In the genomic region with DNA sequence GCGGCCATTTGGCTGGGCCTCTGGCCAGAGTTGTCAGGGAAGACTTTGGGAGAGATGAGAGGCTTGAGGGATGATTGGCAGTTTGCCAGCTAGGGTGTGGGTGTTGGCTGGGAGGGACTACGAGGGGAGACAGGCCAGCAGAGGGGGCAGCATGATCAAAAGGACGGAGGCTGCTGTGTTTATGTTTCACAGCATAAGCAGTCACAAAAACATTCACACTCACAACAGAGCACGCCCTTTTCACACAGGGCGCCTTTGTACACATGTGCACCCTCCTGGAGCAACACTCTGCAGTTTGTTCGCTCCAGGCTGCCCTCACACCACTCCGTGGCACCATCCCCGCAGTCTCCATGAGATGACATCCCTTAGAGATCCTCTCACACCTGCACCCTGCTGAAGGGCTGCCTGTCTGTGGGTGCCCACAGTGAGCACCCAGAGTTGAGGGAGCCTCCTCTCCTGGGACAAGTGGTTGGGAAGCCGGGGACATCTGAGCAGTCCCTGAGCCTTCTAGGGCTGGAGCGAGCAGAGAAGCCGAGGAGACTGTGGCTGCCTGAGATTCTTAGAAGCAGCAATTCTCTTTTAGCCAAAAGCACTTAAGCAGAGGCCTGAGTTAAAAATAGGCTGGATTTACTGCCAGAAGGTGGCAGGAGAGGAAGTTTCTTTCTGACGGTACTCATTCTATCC, we compare ENCODE assay signal across 8 cellular contexts. TPM values are rescaled to one million over a fixed set of nuclear protein-coding genes. Genes with fewer than 3 reads are reported as not detected.
DNase-seq lines count a peak whose midpoint lies in the region; ATAC-seq, FAIRE-seq and TF ChIP-seq lines count a peak whose summit lies in the region.

No MANE protein-coding gene starts in this region.

- ATAC-seq in pancreas, result peak; percentile 25 to 68 (median 60)
- no peak for ATAC-seq in HG02840 (IDR thresholded peaks at IDR 0.05; ENCODE audit: low FRiP score, unreplicated experiment)
- no peak for ATAC-seq in GM19395 (IDR thresholded peaks at IDR 0.05; ENCODE audit: unreplicated experiment)

- no peak overlapping the region for H3K27ac ChIP-seq in MM.1S (ENCODE audit: low read length)
- H3K27ac ChIP-seq in pancreas, result no peak overlapping the region

- H3K4me3 ChIP-seq in MM.1S (ENCODE audit: low read length) (no peak overlapping the region), fibroblast of pulmonary artery (replicated peaks; ENCODE audit: low read depth, low read length) (no peak overlapping the region), pancreas (no peak overlapping the region)

- H3K36me3 ChIP-seq in MM.1S (replicated peaks; ENCODE audit: insufficient read depth, low read length), result no peaks in the 10 kb centered on the region
- H3K36me3 ChIP-seq in pancreas, result no peaks in the 10 kb centered on the region

- H3K4me2 ChIP-seq in MM.1S (ENCODE audit: low read depth, low read length), result no peak overlapping the region

- 32 to 38% methylated on average over 12 of the region's 12 CpGs for WGBS in pancreas, 2 donors

- DNase-seq in DMS 273 treated with DMSO at 0.1 percent for 48 hours (lab: John Stamatoyannopoulos, UW) (peak; percentile 62), MM.1S (peak; percentile 49), SK-MEL-5 (ENCODE audit: low read depth, low spot score) (peak; percentile 81), fibroblast of pulmonary artery (ENCODE audit: low read depth) (peak; percentile 68), pancreas (peak in 3 of 6 donors; percentile 29 to 46 (median 41))
- no peak for DNase-seq in activated CD8-positive, alpha-beta memory T cell treated with anti-CD3 and anti-CD28 coated beads for 24 hours

- FAIRE-seq in pancreas (lab: Jason Lieb, UNC), result no peak

- H3K27me3 ChIP-seq in MM.1S (replicated peaks; ENCODE audit: insufficient read depth, low read length) (peaks cover 26% of the 10 kb centered on the region), pancreas (no peaks in the 10 kb centered on the region)

- in situ Hi-C loops in SK-MEL-5 (cut with HindIII; ENCODE audit: low pct_unique_long_range_greater_than_20kb, low sequenced_read_pairs), result no loop called here

- peak overlapping the region; percentile 16; the same call in 1 of the 2 replicates for H2AFZ ChIP-seq in MM.1S (ENCODE audit: low read length)

- no peaks in the 10 kb centered on the region for H3K79me2 ChIP-seq in MM.1S (ENCODE audit: low read length)

- no peaks in the 10 kb centered on the region for H4K20me1 ChIP-seq in MM.1S (ENCODE audit: insufficient read depth, low read length)

- TF ChIP-seq CTCF in MM.1S (IDR thresholded peaks at IDR 0.05; ENCODE audit: low read length) (peak; percentile 52), fibroblast of pulmonary artery (IDR thresholded peaks at IDR 0.05; ENCODE audit: low read length, missing control alignments) (peak; percentile 54), pancreas (IDR thresholded peaks at IDR 0.05) (peak in 3 of 4 donors; percentile 14 to 23 (median 15))

- no peaks in the 10 kb centered on the region for H3F3A ChIP-seq in MM.1S (ENCODE audit: insufficient read depth, low read length)

- H3K4me1 ChIP-seq in MM.1S (ENCODE audit: low read length), result peaks cover 19% of the 10 kb centered on the region
- H3K4me1 ChIP-seq in pancreas, result peaks cover 0 to 4% (median 0%) of the 10 kb centered on the region in 3 donors

- intact Hi-C loops in pancreas (cut with DNase I), result loop anchor here in 1 of 3 donors (5.0 kb wide), 1 partner anchor 73 kb away; no protein-coding TSS in a partner anchor

- no peak overlapping the region for H3K9ac ChIP-seq in MM.1S (ENCODE audit: low read length)

- H3K9me2 ChIP-seq in MM.1S (replicated peaks; ENCODE audit: insufficient read depth, low read length), result no peaks in the 10 kb centered on the region

- no peaks in the 10 kb centered on the region for H3K9me3 ChIP-seq in MM.1S (replicated peaks; ENCODE audit: insufficient read depth, low read length)
- no peaks in the 10 kb centered on the region for H3K9me3 ChIP-seq in pancreas

RNA-seq across cellular contexts. Expression of a gene that starts 15.4 kb away (rescaled TPM):
- total RNA-seq in SK-MEL-5 (2014; rRNA removed; shearing (Covaris generic)), result 6.6 and 8.2 TPM in 2 replicates
- 6.1 and 10.2 TPM in 2 replicates for polyA plus RNA-seq in SK-MEL-5 (2015; cell fraction: cytosol; rRNA removed)
- 9.8 and 17.4 TPM in 2 replicates for polyA plus RNA-seq in SK-MEL-5 (2015; cell fraction: nucleus; rRNA removed)
- 1 to 10 TPM in 2 of 6 donors, under 1 TPM in 4; 0.52 to 1.2 (median 0.70) TPM for total RNA-seq in pancreas
- polyA plus RNA-seq in pancreas, result under 1 TPM; 0.72 to 0.99 TPM

RNA-seq across cellular contexts. Expression of a gene that starts 30.5 kb away (rescaled TPM):
- 12.7 and 13.9 TPM in 2 replicates for total RNA-seq in SK-MEL-5 (2014; rRNA removed; shearing (Covaris generic))
- polyA plus RNA-seq in SK-MEL-5 (2015; cell fraction: cytosol; rRNA removed), result 9.2 and 9.3 TPM in 2 replicates
- 5.1 and 12.7 TPM in 2 replicates for polyA plus RNA-seq in SK-MEL-5 (2015; cell fraction: nucleus; rRNA removed)
- total RNA-seq in pancreas, result 1 to 10 TPM; 2.1 to 5.6 (median 3.1) TPM
- polyA plus RNA-seq in pancreas, result 1 to 10 TPM; 6.0 to 6.2 TPM

RNA-seq across cellular contexts. Expression of a gene that starts 33.6 kb away (rescaled TPM):
- 25.3 and 25.7 TPM in 2 replicates for total RNA-seq in SK-MEL-5 (2014; rRNA removed; shearing (Covaris generic))
- 61.8 and 65.8 TPM in 2 replicates for polyA plus RNA-seq in SK-MEL-5 (2015; cell fraction: cytosol; rRNA removed)
- polyA plus RNA-seq in SK-MEL-5 (2015; cell fraction: nucleus; rRNA removed), result 63.8 and 73.2 TPM in 2 replicates
- total RNA-seq in pancreas, result 10 to 100 TPM; 19.5 to 45.9 (median 30.4) TPM
- 10 to 100 TPM; 47.9 to 91.7 TPM for polyA plus RNA-seq in pancreas

RNA-seq across cellular contexts. Expression of a gene that starts 41.6 kb away (rescaled TPM):
- 57.4 and 61.6 TPM in 2 replicates for total RNA-seq in SK-MEL-5 (2014; rRNA removed; shearing (Covaris generic))
- polyA plus RNA-seq in SK-MEL-5 (2015; cell fraction: cytosol; rRNA removed), result 53.0 and 66.4 TPM in 2 replicates
- polyA plus RNA-seq in SK-MEL-5 (2015; cell fraction: nucleus; rRNA removed), result 47.5 and 70.9 TPM in 2 replicates
- total RNA-seq in pancreas, result 10 to 100 TPM; 18.7 to 33.3 (median 26.2) TPM
- polyA plus RNA-seq in pancreas, result 10 to 100 TPM; 32.8 to 33.0 TPM

RNA-seq across cellular contexts. Expression of a gene that starts 43.0 kb away (rescaled TPM):
- 62.0 and 67.1 TPM in 2 replicates for total RNA-seq in SK-MEL-5 (2014; rRNA removed; shearing (Covaris generic))
- polyA plus RNA-seq in SK-MEL-5 (2015; cell fraction: cytosol; rRNA removed), result 190 and 220 TPM in 2 replicates
- 156 and 168 TPM in 2 replicates for polyA plus RNA-seq in SK-MEL-5 (2015; cell fraction: nucleus; rRNA removed)
- 10 to 100 TPM; 23.7 to 37.6 (median 33.2) TPM for total RNA-seq in pancreas
- polyA plus RNA-seq in pancreas, result 100 to 1,000 TPM; 114 to 125 TPM

Comparison
In these comparisons a context has a peak if more than half of its experiments do, and no peak if none do; other contexts are left out.
1. ATAC-seq: peak in pancreas (4 of 4); none in HG02840 (single experiment) and GM19395 (single experiment).
2. Peak in every context shown above with its lines, with median percentiles within 50 percentile points of each other: CTCF ChIP-seq.